ENCODE assay signal across 23 cellular contexts in the genomic region with DNA sequence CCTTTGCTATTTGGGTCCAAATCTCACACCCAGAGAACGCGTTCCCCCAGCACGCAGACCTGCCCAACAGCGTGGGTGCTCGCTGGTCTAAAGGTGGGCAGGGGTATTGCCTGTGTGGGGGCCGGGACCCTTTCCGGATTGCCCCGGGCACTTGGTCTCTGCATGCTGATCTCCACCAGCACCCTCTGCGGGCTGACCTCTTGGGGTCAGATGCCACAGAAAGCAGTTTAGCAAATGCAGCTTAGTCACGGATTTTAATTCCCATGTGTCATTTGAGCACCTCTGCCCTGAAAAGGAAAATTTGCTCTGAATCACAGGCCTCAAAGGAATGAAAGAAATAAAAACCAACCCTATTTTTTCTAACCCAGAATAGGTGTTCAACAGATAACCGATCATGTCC. TPM values are rescaled to one million over a fixed set of nuclear protein-coding genes. Genes with fewer than 3 reads are reported as not detected.
A peak's percentile ranks its signal among the peaks of the same experiment; 100 is the strongest.
DNase-seq lines count a peak whose midpoint lies in the region; ATAC-seq, FAIRE-seq and TF ChIP-seq lines count a peak whose summit lies in the region.
"Had no signal": no experiment of that assay in that cellular context is flagged by ENCODE, and none has a peak within 500 bp of the region (broad histone marks: within the 10 kb centered on the region; RNA-seq: fewer than 3 reads in every experiment).

No MANE protein-coding gene starts in this region.

- H3K79me2 ChIP-seq in mammary epithelial cell (ENCODE audit: insufficient read depth, low read length) (no peaks in the 10 kb centered on the region), astrocyte (ENCODE audit: insufficient read depth, low read length) (no peaks in the 10 kb centered on the region)
- H3K79me2 ChIP-seq: parathyroid adenoma had no signal

- H3K9me3 Mint-ChIP-seq in MCF 10A (ENCODE audit: unreplicated experiment), result no peaks in the 10 kb centered on the region
- H3K9me3 Mint-ChIP-seq in astrocyte (ENCODE audit: unreplicated experiment), result peaks cover 3% of the 10 kb centered on the region
- H3K9me3 Mint-ChIP-seq in activated CD4-positive, alpha-beta memory T cell treated with anti-CD3 and anti-CD28 coated beads for 36 hours, result no peaks in the 10 kb centered on the region
- H3K9me3 Mint-ChIP-seq: effector memory CD8-positive, alpha-beta T cell; stimulated activated naive B cell treated with anti-CD40 and anti-IgM and Interleukin-4, amounts not matched to agents 10 μg/mL and 1 μg/mL and 100 μg/mL, for 72 hours had no signal

- DNase-seq in MCF 10A (ENCODE audit: unreplicated experiment) (peak; percentile 11), mammary epithelial cell (no peak), astrocyte (ENCODE audit: low read depth) (peak; percentile 53), iris pigment epithelial cell (ENCODE audit: low read depth) (peak; percentile 49), mucosa of descending colon (no peak), GDM1 (lab: John Stamatoyannopoulos, UW) (no peak)
- no peak for DNase-seq in activated CD4-positive, alpha-beta memory T cell treated with anti-CD3 and anti-CD28 coated beads for 36 hours
- DNase-seq: 8988T; activated CD4-positive, alpha-beta T cell treated with anti-CD3 and anti-CD28 coated beads for 36 hours; activated naive CD4-positive, alpha-beta T cell treated with anti-CD3 and anti-CD28 coated beads, Interleukin-2, amount 50 U/mL, for 16 hours; DMS79; effector memory CD8-positive, alpha-beta T cell; gastrocnemius medialis; Karpas-422; midbrain; NCI-H1436 treated with DMSO at 0.1 percent for 48 hours; stimulated activated naive B cell treated with anti-CD40 and anti-IgM and Interleukin-4, amounts not matched to agents 10 μg/mL and 1 μg/mL and 100 μg/mL, for 72 hours; T-helper 9 cell had no signal

- FAIRE-seq in astrocyte (lab: Jason Lieb, UNC), result no peak
- FAIRE-seq: GM12878 had no signal

- intact Hi-C loops in MCF 10A (cut with micrococcal nuclease) (no loop called here), mammary epithelial cell (cut with micrococcal nuclease) (no loop called here), mucosa of descending colon (cut with DNase I, micrococcal nuclease) (no loop called here)
- intact Hi-C loops in activated CD4-positive, alpha-beta memory T cell treated with anti-CD3 and anti-CD28 coated beads for 36 hours (cut with micrococcal nuclease), result no loop called here

- H4K20me1 ChIP-seq in mammary epithelial cell (ENCODE audit: insufficient read depth, low read length) (no peaks in the 10 kb centered on the region), astrocyte (ENCODE audit: insufficient read depth, low read length) (no peaks in the 10 kb centered on the region)

- in situ Hi-C loops in mammary epithelial cell (cut with MboI; ENCODE audit: low sequenced_read_pairs in 2 of 2), result no loop called here

- H3K9me3 ChIP-seq in mammary epithelial cell (replicated peaks; ENCODE audit: insufficient read depth, low read length), result no peaks in the 10 kb centered on the region
- H3K9me3 ChIP-seq in astrocyte (ENCODE audit: insufficient read depth, low read depth, low read length), result no peaks in the 10 kb centered on the region
- H3K9me3 ChIP-seq in subcutaneous abdominal adipose tissue (ENCODE audit: control insufficient read depth in 5 of 5, low read length in 5 of 5), result no peaks in the 10 kb centered on the region
- H3K9me3 ChIP-seq in mucosa of descending colon, result no peaks in the 10 kb centered on the region
- H3K9me3 ChIP-seq: gastrocnemius medialis, SJSA1, upper lobe of left lung had no signal

- H3K36me3 ChIP-seq in mammary epithelial cell (ENCODE audit: insufficient read depth, low read length), result no peaks in the 10 kb centered on the region
- no peaks in the 10 kb centered on the region for H3K36me3 ChIP-seq in astrocyte (ENCODE audit: insufficient read depth, low read length)
- H3K36me3 ChIP-seq in subcutaneous abdominal adipose tissue (ENCODE audit: control insufficient read depth in 5 of 5, insufficient read depth in 5 of 5, low read length in 5 of 5), result peaks cover 0 to 18% (median 0%) of the 10 kb centered on the region in 5 donors
- no peaks in the 10 kb centered on the region for H3K36me3 ChIP-seq in mucosa of descending colon (ENCODE audit: low read depth)
- H3K36me3 ChIP-seq: gastrocnemius medialis, SJSA1, upper lobe of left lung had no signal

- H3K4me3 ChIP-seq in mammary epithelial cell (replicated peaks in 1 of 3; ENCODE audit: insufficient read depth in 1 of 3, low read depth in 2 of 3, low read length in 3 of 3), result no peak overlapping the region
- H3K4me3 ChIP-seq in astrocyte (ENCODE audit: insufficient read depth, low read depth, low read length), result no peak overlapping the region
- peak overlapping the region in 1 of 5 donors; percentile 24 for H3K4me3 ChIP-seq in subcutaneous abdominal adipose tissue (ENCODE audit: low read depth in 1 of 5, low read length in 5 of 5)
- no peak overlapping the region for H3K4me3 ChIP-seq in mucosa of descending colon
- H3K4me3 ChIP-seq: gastrocnemius medialis, GM12878, SJSA1, upper lobe of left lung had no signal

- H3K27ac ChIP-seq in mammary epithelial cell (ENCODE audit: insufficient read depth, low read depth, low read length) (no peak overlapping the region), astrocyte (ENCODE audit: low read depth, low read length) (no peak overlapping the region), subcutaneous abdominal adipose tissue (ENCODE audit: low read depth, low read length) (peak overlapping the region; percentile 91)
- H3K27ac ChIP-seq: gastrocnemius medialis, parathyroid adenoma, SJSA1, upper lobe of left lung had no signal

- dilution Hi-C loops in mammary epithelial cell (cut with HindIII; ENCODE audit: low sequenced_read_pairs), result no loop called here

- no peak for ATAC-seq in mucosa of descending colon
- ATAC-seq: activated CD4-positive, alpha-beta T cell treated with anti-CD3 and anti-CD28 coated beads for 36 hours; effector memory CD8-positive, alpha-beta T cell; gastrocnemius medialis; GM12878; stimulated activated naive B cell treated with anti-CD40 and anti-IgM and Interleukin-4, amounts not matched to agents 10 μg/mL and 1 μg/mL and 100 μg/mL, for 72 hours had no signal

- H3K27me3 Mint-ChIP-seq in MCF 10A (ENCODE audit: insufficient read depth, unreplicated experiment), result peaks cover 34% of the 10 kb centered on the region
- peaks cover 4% of the 10 kb centered on the region for H3K27me3 Mint-ChIP-seq in astrocyte (ENCODE audit: low read depth, unreplicated experiment)
- no peaks in the 10 kb centered on the region for H3K27me3 Mint-ChIP-seq in activated CD4-positive, alpha-beta memory T cell treated with anti-CD3 and anti-CD28 coated beads for 36 hours
- H3K27me3 Mint-ChIP-seq: stimulated activated naive B cell treated with anti-CD40 and anti-IgM and Interleukin-4, amounts not matched to agents 10 μg/mL and 1 μg/mL and 100 μg/mL, for 72 hours had no signal

- TF ChIP-seq CTCF in MCF 10A (IDR thresholded peaks at IDR 0.05; ENCODE audit: unreplicated experiment) (no peak), mammary epithelial cell (conservative IDR thresholded peaks at IDR 0.05 in 1 of 2, IDR thresholded peaks at IDR 0.05 in 1 of 2; ENCODE audit: extremely low read depth in 1 of 2, insufficient read depth in 1 of 2, low read depth in 1 of 2, low read length in 2 of 2) (no peak), astrocyte (IDR thresholded peaks at IDR 0.05; ENCODE audit: insufficient read depth, low read depth, low read length) (no peak), mucosa of descending colon (IDR thresholded peaks at IDR 0.05) (no peak)

- 88% methylated on average over 11 of the region's 11 CpGs for WGBS in mammary epithelial cell (ENCODE audit: low coverage, missing lambda C conversion rate)

- H3K4me3 Mint-ChIP-seq in MCF 10A (ENCODE audit: unreplicated experiment) (no peak overlapping the region), astrocyte (ENCODE audit: unreplicated experiment) (no peak overlapping the region)
- no peak overlapping the region for H3K4me3 Mint-ChIP-seq in activated CD4-positive, alpha-beta memory T cell treated with anti-CD3 and anti-CD28 coated beads for 36 hours
- H3K4me3 Mint-ChIP-seq: activated CD4-positive, alpha-beta T cell treated with anti-CD3 and anti-CD28 coated beads for 36 hours; effector memory CD8-positive, alpha-beta T cell; stimulated activated naive B cell treated with anti-CD40 and anti-IgM and Interleukin-4, amounts not matched to agents 10 μg/mL and 1 μg/mL and 100 μg/mL, for 72 hours had no signal

- H3K27me3 ChIP-seq in mammary epithelial cell (ENCODE audit: insufficient read depth, low read length), result no peaks in the 10 kb centered on the region
- H3K27me3 ChIP-seq in astrocyte (ENCODE audit: insufficient read depth, low read length), result no peaks in the 10 kb centered on the region
- H3K27me3 ChIP-seq in subcutaneous abdominal adipose tissue (ENCODE audit: control insufficient read depth in 5 of 5, insufficient read depth in 4 of 5, low read length in 5 of 5), result no peaks in the 10 kb centered on the region
- H3K27me3 ChIP-seq: gastrocnemius medialis, SJSA1, upper lobe of left lung had no signal

- no TSS peak for BruUV-seq in MCF 10A (replicated peaks; lab: Mats Ljungman, UMichigan)
- BruUV-seq in mammary epithelial cell (replicated peaks; lab: Mats Ljungman, UMichigan), result no TSS peak

- no peak overlapping the region for H3K4me2 ChIP-seq in mammary epithelial cell (ENCODE audit: insufficient read depth, low read depth, low read length)
- peak overlapping the region; percentile 44 for H3K4me2 ChIP-seq in astrocyte (ENCODE audit: low read length)

- H3K36me3 Mint-ChIP-seq in MCF 10A (ENCODE audit: insufficient read depth, unreplicated experiment) (no peaks in the 10 kb centered on the region), astrocyte (ENCODE audit: low read depth, unreplicated experiment) (no peaks in the 10 kb centered on the region)
- no peaks in the 10 kb centered on the region for H3K36me3 Mint-ChIP-seq in activated CD4-positive, alpha-beta memory T cell treated with anti-CD3 and anti-CD28 coated beads for 36 hours
- H3K36me3 Mint-ChIP-seq: stimulated activated naive B cell treated with anti-CD40 and anti-IgM and Interleukin-4, amounts not matched to agents 10 μg/mL and 1 μg/mL and 100 μg/mL, for 72 hours had no signal

- H2AFZ ChIP-seq in mammary epithelial cell (ENCODE audit: low read depth, low read length), result no peak overlapping the region
- H2AFZ ChIP-seq in astrocyte (ENCODE audit: low read depth, low read length), result no peak overlapping the region
- H2AFZ ChIP-seq: parathyroid adenoma had no signal

- no peaks in the 10 kb centered on the region for H3K4me1 Mint-ChIP-seq in MCF 10A (ENCODE audit: insufficient read depth, unreplicated experiment)
- H3K4me1 Mint-ChIP-seq in astrocyte (ENCODE audit: low read depth, unreplicated experiment), result peaks cover 11% of the 10 kb centered on the region
- no peaks in the 10 kb centered on the region for H3K4me1 Mint-ChIP-seq in activated CD4-positive, alpha-beta memory T cell treated with anti-CD3 and anti-CD28 coated beads for 36 hours (ENCODE audit: low read depth)
- H3K4me1 Mint-ChIP-seq: activated CD4-positive, alpha-beta T cell treated with anti-CD3 and anti-CD28 coated beads for 36 hours; stimulated activated naive B cell treated with anti-CD40 and anti-IgM and Interleukin-4, amounts not matched to agents 10 μg/mL and 1 μg/mL and 100 μg/mL, for 72 hours had no signal

- CTCF ChIA-PET in MCF 10A (lab: Yijun Ruan, JAX) (no interaction called here), mammary epithelial cell (lab: Charles Lee; ENCODE audit: low non-redundant PET) (no interaction called here)
- CTCF ChIA-PET in activated CD4-positive, alpha-beta memory T cell treated with anti-CD3 and anti-CD28 coated beads for 36 hours (lab: Charles Lee), result no interaction called here

- no peaks in the 10 kb centered on the region for H3K4me1 ChIP-seq in mammary epithelial cell (ENCODE audit: insufficient read depth, low read length)
- H3K4me1 ChIP-seq in astrocyte (ENCODE audit: insufficient read depth, low read length), result peaks cover 7% of the 10 kb centered on the region
- H3K4me1 ChIP-seq in subcutaneous abdominal adipose tissue (ENCODE audit: control insufficient read depth in 5 of 5, insufficient read depth in 5 of 5, low read length in 5 of 5), result peaks cover 0 to 17% (median 11%) of the 10 kb centered on the region in 5 donors
- H3K4me1 ChIP-seq in mucosa of descending colon (ENCODE audit: low read depth), result no peaks in the 10 kb centered on the region
- H3K4me1 ChIP-seq: gastrocnemius medialis, parathyroid adenoma, upper lobe of left lung had no signal

- POLR2A ChIA-PET in MCF 10A (lab: Yijun Ruan, JAX), result no interaction called here
- POLR2A ChIA-PET in activated CD4-positive, alpha-beta memory T cell treated with anti-CD3 and anti-CD28 coated beads for 36 hours (lab: Charles Lee), result no interaction called here

- H3K27ac Mint-ChIP-seq in MCF 10A (ENCODE audit: low read depth, unreplicated experiment) (no peak overlapping the region), astrocyte (ENCODE audit: unreplicated experiment) (no peak overlapping the region)
- H3K27ac Mint-ChIP-seq in activated CD4-positive, alpha-beta memory T cell treated with anti-CD3 and anti-CD28 coated beads for 36 hours, result no peak overlapping the region
- H3K27ac Mint-ChIP-seq: activated CD4-positive, alpha-beta T cell treated with anti-CD3 and anti-CD28 coated beads for 36 hours; effector memory CD8-positive, alpha-beta T cell; stimulated activated naive B cell treated with anti-CD40 and anti-IgM and Interleukin-4, amounts not matched to agents 10 μg/mL and 1 μg/mL and 100 μg/mL, for 72 hours had no signal

- H3K9ac ChIP-seq in mammary epithelial cell (ENCODE audit: insufficient read depth, low read length), result no peak overlapping the region
- H3K9ac ChIP-seq in astrocyte (ENCODE audit: low read length), result no peak overlapping the region
- peak overlapping the region in 1 of 5 donors; percentile 36 for H3K9ac ChIP-seq in subcutaneous abdominal adipose tissue (ENCODE audit: low read length in 5 of 5)
- H3K9ac ChIP-seq: parathyroid adenoma had no signal

RNA-seq across cellular contexts. Expression of a gene that starts 46.7 kb away (rescaled TPM):
- total RNA-seq in MCF 10A (2022), result 0.25 TPM in 1 of 2 replicates, not detected in the other
- total RNA-seq in mammary epithelial cell, result under 1 TPM in 1 of 2 donors, not detected in 1; 0.17 TPM
- polyA plus RNA-seq in mammary epithelial cell, result 0.09 TPM
- not detected for polyA minus RNA-seq in mammary epithelial cell
- 0.31 and 0.39 TPM in 2 replicates for total RNA-seq in astrocyte
- total RNA-seq in mucosa of descending colon, result under 1 TPM; 0.60 to 0.95 (median 0.61) TPM
- total RNA-seq in activated CD4-positive, alpha-beta memory T cell treated with anti-CD3 and anti-CD28 coated beads for 36 hours, result under 1 TPM; 0.17 to 0.19 TPM

Comparison
In these comparisons a context has a peak if more than half of its experiments do, and no peak if none do; other contexts are left out.
1. DNase-seq: peak in MCF 10A (single experiment), astrocyte (single experiment) and iris pigment epithelial cell (single experiment); none in mammary epithelial cell (single experiment), mucosa of descending colon (0 of 3), activated CD4-positive, alpha-beta memory T cell treated with anti-CD3 and anti-CD28 coated beads for 36 hours (single experiment) and GDM1 (single experiment).